In genomic region chr5:150488519-150489357, GRCh38 we compare ENCODE assay signal across 8 cellular contexts. TPM values are rescaled to one million over a fixed set of nuclear protein-coding genes. Genes with fewer than 3 reads are reported as not detected.
A peak's percentile ranks its signal among the peaks of the same experiment; 100 is the strongest.
DNase-seq lines count a peak whose midpoint lies in the region; ATAC-seq and TF ChIP-seq lines count a peak whose summit lies in the region.

No MANE protein-coding gene starts in this region.

- H3K27me3 ChIP-seq in heart right ventricle = no peaks in the 10 kb centered on the region

- no peaks in the 10 kb centered on the region for H3K9me3 ChIP-seq in heart right ventricle

- intact Hi-C loops in heart right ventricle (cut with DNase I) = loop anchor here in 8 of 10 donors (2.0 to 10.0 kb wide), 4 partner anchors 34 to 56 kb away; no protein-coding TSS in a partner anchor
- intact Hi-C loops in sciatic nerve (cut with DNase I) = loop anchor here (10.0 kb wide), 1 partner anchor 46 kb away; no protein-coding TSS in a partner anchor

- H3K36me3 ChIP-seq in heart right ventricle = peaks cover 0 to 15% (median 0%) of the 10 kb centered on the region in 9 donors

- H3K4me3 ChIP-seq in WI38 (ENCODE audit: low read depth, low read length) (peak overlapping the region; percentile 88), heart right ventricle (peak overlapping the region in 5 of 10 donors; percentile 69 to 94 (median 88))

- ATAC-seq in heart right ventricle (peak; percentile 46 to 77 (median 60)), sciatic nerve (peak; percentile 58), HG02870 (IDR thresholded peaks at IDR 0.05; ENCODE audit: unreplicated experiment) (no peak)

- WGBS in heart right ventricle, 2 donors = 7 to 11% methylated on average over 11 of the region's 11 CpGs

- DNase-seq in GM04504 (ENCODE audit: low read depth) = peak; percentile 71
- peak; percentile 81 to 82 for DNase-seq in heart right ventricle
- peak; percentile 78 for DNase-seq in sciatic nerve (ENCODE audit: low spot score)
- no peak for DNase-seq in LoVo (ENCODE audit: low spot score)
- no peak for DNase-seq in stimulated activated CD4-positive, alpha-beta T cell treated with anti-CD3 and anti-CD28 coated beads, Interleukin-4, amount 100 ng/mL, for 1 hour
- DNase-seq in GOT3 (lab: John Stamatoyannopoulos, UW) = no peak

- peaks cover 45 to 78% (median 70%) of the 10 kb centered on the region in 9 donors for H3K4me1 ChIP-seq in heart right ventricle

- peak overlapping the region; percentile 90 to 99 (median 96) for H3K27ac ChIP-seq in heart right ventricle

- TF ChIP-seq CTCF in WI38 (IDR thresholded peaks at IDR 0.05; ENCODE audit: low read depth, low read length) (no peak), heart right ventricle (IDR thresholded peaks at IDR 0.05) (peak in 1 of 9 donors; percentile 4)

RNA-seq across cellular contexts. Expression of gene NDST1, which starts 19.2 kb away (rescaled TPM):
- 10 to 100 TPM; 50.3 to 86.1 (median 61.5) TPM for total RNA-seq in heart right ventricle
- 10 to 100 TPM; 14.8 to 15.9 TPM for polyA plus RNA-seq in heart right ventricle
- 109 TPM for total RNA-seq in sciatic nerve

RNA-seq across cellular contexts. Expression of gene RPS14, which starts 39.2 kb away (rescaled TPM):
- total RNA-seq in heart right ventricle = 1,000 to 10,000 TPM in 9 of 10 donors, 100 to 1,000 TPM in 1; 984 to 1,344 (median 1,239) TPM
- polyA plus RNA-seq in heart right ventricle = 1,000 to 10,000 TPM; 1,373 to 4,233 TPM
- total RNA-seq in sciatic nerve = 1,412 TPM

Comparison
In these comparisons a context has a peak if more than half of its experiments do, and no peak if none do; other contexts are left out.
1. DNase-seq: peak in GM04504 (single experiment), heart right ventricle (2 of 2) and sciatic nerve (single experiment); none in LoVo (single experiment), stimulated activated CD4-positive, alpha-beta T cell treated with anti-CD3 and anti-CD28 coated beads, Interleukin-4, amount 100 ng/mL, for 1 hour (single experiment) and GOT3 (single experiment).